ENCODE assay signal across 11 cellular contexts in genomic region chr12:124307556-124307825, GRCh38. TPM values are rescaled to one million over a fixed set of nuclear protein-coding genes. Genes with fewer than 3 reads are reported as not detected.
"Had no signal": no experiment of that assay in that cellular context is flagged by ENCODE, and none has a peak within 500 bp of the region (broad histone marks: within the 10 kb centered on the region; RNA-seq: fewer than 3 reads in every experiment).

No MANE protein-coding gene starts in this region.

- FAIRE-seq: H54, HTR-8/SVneo, K562 had no signal

- DNase-seq: GM23248, GOT3, H9, HFFc6, IMR-90, KG1 had no signal

- ATAC-seq: HCT116, K562 had no signal

- H3K27ac ChIP-seq: GM23248 had no signal

- H3K9ac ChIP-seq: GM23248 had no signal

- H3K4me3 ChIP-seq: GM23248, K562 had no signal

RNA-seq across cellular contexts. Expression of gene RFLNA, which starts 12.6 kb away (rescaled TPM):
- total RNA-seq: HFFc6, HT-29, IMR-90, K562 had no signal
- polyA plus RNA-seq: IMR-90, K562 had no signal
